In genomic region chr15:100602822-100603393, GRCh38 we compare ENCODE assay signal across 1 cellular context.
TF ChIP-seq lines count a peak whose summit lies in the region.

No MANE protein-coding gene starts in this region.

TF ChIP-seq in HepG2, 621 proteins besides CTCF, POLR2A, EP300 and RAD21 (continued from another document and continues in another):
- TF ChIP-seq ZNF280B (CRISPR knock-in tag; IDR thresholded peaks at IDR 0.05; ENCODE audit: borderline replicate concordance) (no peak; the same call in 1 of the 2 replicates), ZNF883 (CRISPR knock-in tag; IDR thresholded peaks at IDR 0.05; ENCODE audit: not compliant biosample characterization) (peak; percentile 1), ZNF572 (CRISPR knock-in tag; IDR thresholded peaks at IDR 0.05) (0 out of 2 replicates have a peak, but pooled peaks have one; percentile 7), DBP (CRISPR knock-in tag; IDR thresholded peaks at IDR 0.05; ENCODE audit: not compliant biosample characterization) (no peak), EEA1 (CRISPR knock-in tag; IDR thresholded peaks at IDR 0.05; ENCODE audit: borderline replicate concordance) (no peak), HNF1B (CRISPR knock-in tag; IDR thresholded peaks at IDR 0.05) (0 out of 2 replicates have a peak, but pooled peaks have one; percentile 14), ZNF597 (CRISPR knock-in tag; IDR thresholded peaks at IDR 0.05) (no peak), DZIP1 (CRISPR knock-in tag; IDR thresholded peaks at IDR 0.05) (peak; percentile 58; the same call in 1 of the 2 replicates), ZGPAT (CRISPR knock-in tag; IDR thresholded peaks at IDR 0.05) (no peak; the same call in 1 of the 2 replicates), NKX3-1 (CRISPR knock-in tag; IDR thresholded peaks at IDR 0.05) (0 out of 2 replicates have a peak, but pooled peaks have one; percentile 14), RBFOX2 (IDR thresholded peaks at IDR 0.05; ENCODE audit: low read depth, low read length) (peak; percentile 30), ZBTB38 (CRISPR knock-in tag; IDR thresholded peaks at IDR 0.05) (0 out of 2 replicates have a peak, but pooled peaks have one; percentile 6), ZFP37 (CRISPR knock-in tag; IDR thresholded peaks at IDR 0.05; ENCODE audit: borderline replicate concordance) (0 out of 2 replicates have a peak, but pooled peaks have one; percentile 35), IRF9 (CRISPR knock-in tag; IDR thresholded peaks at IDR 0.05; ENCODE audit: borderline replicate concordance) (peak; percentile 23; the same call in 1 of the 2 replicates), ZNF691 (CRISPR knock-in tag; IDR thresholded peaks at IDR 0.05; ENCODE audit: borderline replicate concordance, low read depth) (no peak), KDM5A (IDR thresholded peaks at IDR 0.05; ENCODE audit: borderline replicate concordance, low read length) (peak; percentile 54; the same call in 1 of the 2 replicates), STAG1 (CRISPR knock-in tag; IDR thresholded peaks at IDR 0.05) (no peak), ZNF563 (CRISPR knock-in tag; IDR thresholded peaks at IDR 0.05) (0 out of 2 replicates have a peak, but pooled peaks have one; percentile 21), ZNF274 (CRISPR knock-in tag; IDR thresholded peaks at IDR 0.05) (no peak; the same call in 1 of the 2 replicates), U2AF1 (optimal IDR thresholded peaks at IDR 0.05; ENCODE audit: low read depth, low read length) (peak; percentile 4), ARHGAP35 (CRISPR knock-in tag; IDR thresholded peaks at IDR 0.05; ENCODE audit: borderline replicate concordance) (no peak), ZNF678 (CRISPR knock-in tag; IDR thresholded peaks at IDR 0.05) (no peak), ZNF225 (CRISPR knock-in tag; IDR thresholded peaks at IDR 0.05) (0 out of 2 replicates have a peak, but pooled peaks have one; percentile 1), ZUFSP (CRISPR knock-in tag; IDR thresholded peaks at IDR 0.05; ENCODE audit: borderline replicate concordance) (no peak), MYPOP (CRISPR knock-in tag; IDR thresholded peaks at IDR 0.05) (0 out of 2 replicates have a peak, but pooled peaks have one; percentile 13), CHD4 (IDR thresholded peaks at IDR 0.05; ENCODE audit: borderline replicate concordance, low read length) (no peak), DNMT1 (CRISPR knock-in tag; IDR thresholded peaks at IDR 0.05) (no peak), ZNF17 (CRISPR knock-in tag; IDR thresholded peaks at IDR 0.05) (no peak), KDM2A (CRISPR knock-in tag; IDR thresholded peaks at IDR 0.05; ENCODE audit: borderline replicate concordance, low read depth) (0 out of 2 replicates have a peak, but pooled peaks have one; percentile 13), ZNF329 (CRISPR knock-in tag; IDR thresholded peaks at IDR 0.05; ENCODE audit: low read depth) (0 out of 2 replicates have a peak, but pooled peaks have one; percentile 58), FOXO1 (CRISPR knock-in tag; IDR thresholded peaks at IDR 0.05) (0 out of 2 replicates have a peak, but pooled peaks have one; percentile 20), PHF21A (CRISPR knock-in tag; IDR thresholded peaks at IDR 0.05) (0 out of 2 replicates have a peak, but pooled peaks have one; percentile 6), ATF7 (IDR thresholded peaks at IDR 0.05) (no peak), ATF7 (CRISPR knock-in tag; IDR thresholded peaks at IDR 0.05) (no peak), UBTF (CRISPR knock-in tag; IDR thresholded peaks at IDR 0.05) (peak; percentile 74; the same call in 1 of the 2 replicates), CC2D1A (CRISPR knock-in tag; IDR thresholded peaks at IDR 0.05) (no peak), ELK4 (CRISPR knock-in tag; IDR thresholded peaks at IDR 0.05; ENCODE audit: borderline replicate concordance) (no peak), GPBP1L1 (CRISPR knock-in tag; IDR thresholded peaks at IDR 0.05) (no peak)
